20 cellular contexts compared by ENCODE assay signal in genomic region chr22:37732699-37733607, GRCh38. TPM values are rescaled to one million over a fixed set of nuclear protein-coding genes. Genes with fewer than 3 reads are reported as not detected.
DNase-seq lines count a peak whose midpoint lies in the region; ATAC-seq, FAIRE-seq and TF ChIP-seq lines count a peak whose summit lies in the region.
"Had no signal": no experiment of that assay in that cellular context is flagged by ENCODE, and none has a peak within 500 bp of the region (broad histone marks: within the 10 kb centered on the region; RNA-seq: fewer than 3 reads in every experiment).

No MANE protein-coding gene starts in this region.

- TF ChIP-seq EP300 in A549 (IDR thresholded peaks at IDR 0.05) = no peak
- no peak for TF ChIP-seq EP300 in HepG2 (IDR thresholded peaks at IDR 0.05; ENCODE audit: low read depth in 2 of 2, low read length in 2 of 2)
- no peak for TF ChIP-seq EP300 in HepG2 (CRISPR knock-in tag; IDR thresholded peaks at IDR 0.05; ENCODE audit: borderline replicate concordance)

- DNase-seq in A549 (ENCODE audit: low read depth in 1 of 2, low spot score in 1 of 2) (no peak), HepG2 (ENCODE audit: low spot score) (no peak), thyroid gland (no peak), NCI-H1436 treated with DMSO at 0.1 percent for 48 hours (lab: John Stamatoyannopoulos, UW) (no peak)
- no peak for DNase-seq in activated naive CD8-positive, alpha-beta T cell treated with anti-CD3 and anti-CD28 coated beads, Interleukin-2, amount 50 U/mL, for 24 hours
- DNase-seq: C1 segment of cervical spinal cord, DMS79 treated with DMSO at 0.1 percent for 48 hours, GM23248, MV-4-11, NCI-H1417, NCI-H187 treated with DMSO at 0.1 percent for 48 hours, NCI-H2227 treated with DMSO at 0.1 percent for 48 hours, NCI-H524 treated with DMSO at 0.1 percent for 48 hours, SIG-M5 had no signal

- H3K9me3 Mint-ChIP-seq in activated naive CD8-positive, alpha-beta T cell treated with anti-CD3 and anti-CD28 coated beads, Interleukin-2, amount 50 U/mL, for 24 hours = no peaks in the 10 kb centered on the region

- H3K36me3 ChIP-seq in HEK293 (ENCODE audit: control insufficient read depth in 2 of 2, insufficient read depth in 1 of 2, low read length in 2 of 2) = no peaks in the 10 kb centered on the region; a peak in 1 of 3 replicates
- no peaks in the 10 kb centered on the region for H3K36me3 ChIP-seq in HepG2 (replicated peaks in 1 of 2; ENCODE audit: control insufficient read depth in 1 of 2, insufficient read depth in 2 of 2, low read length in 2 of 2)
- no peaks in the 10 kb centered on the region for H3K36me3 ChIP-seq in neutrophil
- no peaks in the 10 kb centered on the region for H3K36me3 ChIP-seq in thyroid gland

- POLR2A ChIA-PET in A549 (lab: Yijun Ruan, JAX) = no interaction called here
- POLR2A ChIA-PET in HEK293 (lab: Yijun Ruan, JAX) = interaction anchor here (2.7 kb wide), 1 partner anchor 8 kb away, joined by 10 read pairs; no protein-coding TSS in a partner anchor
- POLR2A ChIA-PET in HepG2 (lab: Yijun Ruan, JAX) = interaction anchor here (0.6 to 2.9 kb wide), 7 partner anchors 10 to 378 kb away, joined by 3 to 24 read pairs (median 4); partner anchors contain the start of gene PDXP

- TF ChIP-seq RAD21 in A549 (conservative IDR thresholded peaks at IDR 0.05 in 1 of 2, IDR thresholded peaks at IDR 0.05 in 1 of 2) = no peak
- no peak for TF ChIP-seq RAD21 in HepG2 (CRISPR knock-in tag; IDR thresholded peaks at IDR 0.05)

- H3K4me1 ChIP-seq in A549 = peaks cover 24% of the 10 kb centered on the region
- no peaks in the 10 kb centered on the region for H3K4me1 ChIP-seq in HEK293 (ENCODE audit: control insufficient read depth, insufficient read depth, low read length)
- H3K4me1 ChIP-seq in HepG2 (ENCODE audit: insufficient read depth, low read length) = peaks cover 76% of the 10 kb centered on the region
- peaks cover 46 to 52% of the 10 kb centered on the region in 2 experiments for H3K4me1 ChIP-seq in neutrophil (ENCODE audit: control insufficient read depth in 1 of 2, insufficient read depth in 1 of 2, low read depth in 1 of 2, low read length in 1 of 2)
- peaks cover 0 to 18% of the 10 kb centered on the region in 2 donors for H3K4me1 ChIP-seq in thyroid gland

- H3K27ac ChIP-seq in A549 (peak overlapping the region; percentile 60 to 80; a peak in 5 of 6 replicates), HEK293 (ENCODE audit: extremely low read depth, low read depth, low read length) (no peak overlapping the region), HepG2 (ENCODE audit: extremely low read length, insufficient read depth, low read length) (peak overlapping the region; percentile 92), neutrophil (peak overlapping the region; percentile 81), thyroid gland (no peak overlapping the region)
- H3K27ac ChIP-seq: GM23248, RWPE1 had no signal

- peak overlapping the region; percentile 75 for H3K9ac ChIP-seq in HepG2 (ENCODE audit: insufficient read depth, low read depth, low read length)
- H3K9ac ChIP-seq: GM23248 had no signal

- WGBS in A549 (ENCODE audit: missing lambda C conversion rate) = 86% methylated on average over 12 of the region's 19 CpGs
- 44% methylated on average over 12 of the region's 19 CpGs for WGBS in HepG2 (ENCODE audit: low lambda C conversion rate)
- WGBS in thyroid gland, 2 donors = 82 to 83% methylated on average over 16 to 18 of the region's 19 CpGs

- H3K36me3 Mint-ChIP-seq in activated naive CD8-positive, alpha-beta T cell treated with anti-CD3 and anti-CD28 coated beads, Interleukin-2, amount 50 U/mL, for 24 hours (ENCODE audit: low read depth) = no peaks in the 10 kb centered on the region

- H2AFZ ChIP-seq in HepG2 (ENCODE audit: low read length) = no peak overlapping the region
- H2AFZ ChIP-seq: GM23248 had no signal

- in situ Hi-C loops in HepG2 (cut with HindIII; ENCODE audit: extremely low pct_ligation_motif_present, low pct_unique_long_range_greater_than_20kb) = no loop called here

- no peak overlapping the region for H3K27ac Mint-ChIP-seq in activated naive CD8-positive, alpha-beta T cell treated with anti-CD3 and anti-CD28 coated beads, Interleukin-2, amount 50 U/mL, for 24 hours

- TF ChIP-seq POLR2A in A549 (IDR thresholded peaks at IDR 0.05; ENCODE audit: low read length) (no peak), HepG2 (IDR thresholded peaks at IDR 0.05; ENCODE audit: insufficient read depth in 1 of 2, low read depth in 2 of 2, low read length in 2 of 2) (0 out of 4 replicates have a peak, but pooled peaks of 1 of the 2 experiments have one; percentile 19), thyroid gland (IDR thresholded peaks at IDR 0.05) (no peak)

- no peaks in the 10 kb centered on the region for H3K27me3 ChIP-seq in HepG2 (ENCODE audit: control insufficient read depth in 1 of 2, insufficient read depth in 2 of 2, low read length in 2 of 2)
- H3K27me3 ChIP-seq in neutrophil = no peaks in the 10 kb centered on the region
- H3K27me3 ChIP-seq in thyroid gland = no peaks in the 10 kb centered on the region

- H3K4me2 ChIP-seq in A549 (no peak overlapping the region), HepG2 (ENCODE audit: low read depth, low read length) (peak overlapping the region; percentile 86)

- H3K4me1 Mint-ChIP-seq in activated naive CD8-positive, alpha-beta T cell treated with anti-CD3 and anti-CD28 coated beads, Interleukin-2, amount 50 U/mL, for 24 hours = no peaks in the 10 kb centered on the region

- ATAC-seq in A549 = no peak
- ATAC-seq in HepG2 = no peak
- ATAC-seq in activated naive CD8-positive, alpha-beta T cell treated with anti-CD3 and anti-CD28 coated beads, Interleukin-2, amount 50 U/mL, for 24 hours = no peak
- ATAC-seq in GM21825 (IDR thresholded peaks at IDR 0.05; ENCODE audit: unreplicated experiment) = no peak
- ATAC-seq: SK-N-SH treated with all-trans-retinoic acid at 6 μM for 48 hours had no signal

- FAIRE-seq in A549 (lab: Jason Lieb, UNC) (no peak), HepG2 (lab: Jason Lieb, UNC) (no peak)
- FAIRE-seq: A204.1 had no signal

- CTCF ChIA-PET in A549 (lab: Yijun Ruan, JAX) = interaction anchor here (0.9 to 2.5 kb wide), 4 partner anchors 10 to 90 kb away, joined by 3 to 18 read pairs (median 5); no protein-coding TSS in a partner anchor
- CTCF ChIA-PET in HEK293 (lab: Yijun Ruan, JAX) = interaction anchor here (1.2 kb wide), 1 partner anchor 52 kb away, joined by 3 read pairs; no protein-coding TSS in a partner anchor
- CTCF ChIA-PET in HepG2 (lab: Yijun Ruan, JAX; ENCODE audit: low intra/inter-chr PET ratio, low total read pairs) = no interaction called here

- H3K4me3 ChIP-seq in A549 = no peak overlapping the region
- H3K4me3 ChIP-seq in HEK293 (ENCODE audit: low read depth, low read length) = no peak overlapping the region
- H3K4me3 ChIP-seq in HepG2 (replicated peaks in 1 of 3; ENCODE audit: insufficient read depth in 1 of 3, low read depth in 2 of 3, low read length in 3 of 3) = peak overlapping the region in 2 of 3 experiments; percentile 24 to 60; a peak in 2 of 6 replicates
- no peak overlapping the region for H3K4me3 ChIP-seq in neutrophil (ENCODE audit: low read depth in 1 of 2, low read length in 1 of 2)
- no peak overlapping the region for H3K4me3 ChIP-seq in thyroid gland (replicated peaks in 1 of 3)
- H3K4me3 ChIP-seq: GM23248 had no signal

- intact Hi-C loops in HepG2 (cut with micrococcal nuclease; ENCODE audit: unreplicated experiment) = no loop called here
- intact Hi-C loops in thyroid gland (cut with DNase I) = no loop called here

- H3K27me3 Mint-ChIP-seq in activated naive CD8-positive, alpha-beta T cell treated with anti-CD3 and anti-CD28 coated beads, Interleukin-2, amount 50 U/mL, for 24 hours = no peaks in the 10 kb centered on the region

- H3K79me2 ChIP-seq in HepG2 (ENCODE audit: insufficient read depth, low read length) = no peaks in the 10 kb centered on the region

- BruUV-seq in HepG2 (replicated peaks; lab: Mats Ljungman, UMichigan) = no TSS peak

- H4K20me1 ChIP-seq in HepG2 (ENCODE audit: insufficient read depth, low read length) = no peaks in the 10 kb centered on the region

- TF ChIP-seq CTCF in A549 (IDR thresholded peaks at IDR 0.05) (no peak), HEK293 (tag by site-specific recombination; IDR thresholded peaks at IDR 0.05) (no peak), HepG2 (CRISPR knock-in tag; IDR thresholded peaks at IDR 0.05) (peak; percentile 54), neutrophil (IDR thresholded peaks at IDR 0.05) (no peak), thyroid gland (IDR thresholded peaks at IDR 0.05) (no peak)

- H3K9me3 ChIP-seq in A549 (no peaks in the 10 kb centered on the region), HEK293 (ENCODE audit: control insufficient read depth, insufficient read depth, low read depth, low read length) (no peaks in the 10 kb centered on the region), HepG2 (ENCODE audit: low read length) (no peaks in the 10 kb centered on the region), neutrophil (no peaks in the 10 kb centered on the region), thyroid gland (no peaks in the 10 kb centered on the region)

- H3K4me3 Mint-ChIP-seq in activated naive CD8-positive, alpha-beta T cell treated with anti-CD3 and anti-CD28 coated beads, Interleukin-2, amount 50 U/mL, for 24 hours = no peak overlapping the region

RNA-seq across cellular contexts. Expression of gene TRIOBP, which starts 36.1 kb away (rescaled TPM):
- polyA plus RNA-seq in A549 (2011; rRNA removed) (15.7 and 32.6 TPM in 2 replicates), A549 (2017; fragmentation: RNase III; extraction: RNeasy Plus Mini Kit Qiagen cat#74134 plus additional on column Dnase treatment) (25.5 to 29.5 TPM (median 26.0 TPM) in 3 replicates), HepG2 (2011; rRNA removed) (6.1 and 10.1 TPM in 2 replicates)
- 28.2 and 37.4 TPM in 2 replicates for polyA plus RNA-seq in A549 (2012; cell fraction: cytosol; rRNA removed)
- 37.0 and 39.3 TPM in 2 replicates for polyA plus RNA-seq in A549 (2012; cell fraction: nucleus; rRNA removed)
- 44.4 and 50.0 TPM in 2 replicates for polyA minus RNA-seq in A549 (2011; rRNA and poly(A)+ RNA removed)
- total RNA-seq in HepG2 (2016; rRNA removed; fragmentation: Illumina TruSeq; extraction: Trizol) (11.3 and 15.4 TPM in 2 replicates), thyroid gland (100 to 1,000 TPM; 120 to 150 (median 140) TPM)
- 7.1 and 8.1 TPM in 2 replicates for total RNA-seq in HepG2 (2016; cell fraction: cytosol; rRNA removed; fragmentation: Illumina TruSeq; extraction: Trizol; ENCODE audit: low read depth)
- total RNA-seq in HepG2 (2016; cell fraction: insoluble cytoplasmic fraction; rRNA removed; fragmentation: Illumina TruSeq; extraction: Trizol) = 10.9 and 14.5 TPM in 2 replicates
- total RNA-seq in HepG2 (2016; cell fraction: membrane; rRNA removed; fragmentation: Illumina TruSeq; extraction: Trizol) = 15.0 and 16.4 TPM in 2 replicates
- total RNA-seq in HepG2 (2016; cell fraction: nucleus; rRNA removed; fragmentation: Illumina TruSeq; extraction: Trizol) = 12.3 and 18.6 TPM in 2 replicates
- polyA plus RNA-seq in HepG2 (2011; cell fraction: cytosol; rRNA removed) = 5.6 and 8.0 TPM in 2 replicates
- polyA plus RNA-seq in HepG2 (2011; cell fraction: nucleus; rRNA removed) = 19.7 and 19.9 TPM in 2 replicates
- polyA plus RNA-seq in HepG2 (2012) = 7.0 TPM in 2 replicates
- polyA plus RNA-seq in HepG2 (2016; cell fraction: cytosol; fragmentation: Illumina TruSeq; extraction: Trizol; ENCODE audit: low read depth) = 7.6 and 8.0 TPM in 2 replicates
- polyA plus RNA-seq in HepG2 (2016; cell fraction: insoluble cytoplasmic fraction; fragmentation: Illumina TruSeq; extraction: Trizol; ENCODE audit: low read depth) = 12.7 and 16.2 TPM in 2 replicates
- 12.7 and 14.1 TPM in 2 replicates for polyA plus RNA-seq in HepG2 (2016; cell fraction: membrane; fragmentation: Illumina TruSeq; extraction: Trizol; ENCODE audit: low read depth)
- 21.7 and 21.8 TPM in 2 replicates for polyA plus RNA-seq in HepG2 (2016; cell fraction: nucleus; fragmentation: Illumina TruSeq; extraction: Trizol; ENCODE audit: insufficient read depth, low read depth)
- 23.8 and 48.7 TPM in 2 replicates for polyA minus RNA-seq in HepG2 (2011; rRNA and poly(A)+ RNA removed; ENCODE audit: low replicate concordance)
- 4.7 and 7.0 TPM in 2 replicates for polyA minus RNA-seq in HepG2 (2011; cell fraction: cytosol; rRNA and poly(A)+ RNA removed)
- 13.6 and 16.2 TPM in 2 replicates for polyA minus RNA-seq in HepG2 (2011; cell fraction: nucleus; rRNA and poly(A)+ RNA removed)

RNA-seq across cellular contexts. Expression of gene NOL12, which starts 46.8 kb away (rescaled TPM):
- polyA plus RNA-seq in A549 (2011; rRNA removed) = 13.6 and 23.0 TPM in 2 replicates
- polyA plus RNA-seq in A549 (2012; cell fraction: cytosol; rRNA removed) = 44.5 and 48.9 TPM in 2 replicates
- polyA plus RNA-seq in A549 (2012; cell fraction: nucleus; rRNA removed) = 37.3 and 38.8 TPM in 2 replicates
- polyA plus RNA-seq in A549 (2017; fragmentation: RNase III; extraction: RNeasy Plus Mini Kit Qiagen cat#74134 plus additional on column Dnase treatment) = 34.5 to 39.3 TPM (median 37.3 TPM) in 3 replicates
- polyA minus RNA-seq in A549 (2011; rRNA and poly(A)+ RNA removed) = 8.0 and 10.8 TPM in 2 replicates
- total RNA-seq in HepG2 (2016; rRNA removed; fragmentation: Illumina TruSeq; extraction: Trizol) = 27.5 and 31.4 TPM in 2 replicates
- total RNA-seq in HepG2 (2016; cell fraction: cytosol; rRNA removed; fragmentation: Illumina TruSeq; extraction: Trizol; ENCODE audit: low read depth) = 16.8 and 19.1 TPM in 2 replicates
- 32.5 and 33.9 TPM in 2 replicates for total RNA-seq in HepG2 (2016; cell fraction: insoluble cytoplasmic fraction; rRNA removed; fragmentation: Illumina TruSeq; extraction: Trizol)
- total RNA-seq in HepG2 (2016; cell fraction: membrane; rRNA removed; fragmentation: Illumina TruSeq; extraction: Trizol) = 15.1 and 15.8 TPM in 2 replicates
- total RNA-seq in HepG2 (2016; cell fraction: nucleus; rRNA removed; fragmentation: Illumina TruSeq; extraction: Trizol) = 16.0 and 18.3 TPM in 2 replicates
- 11.8 and 14.3 TPM in 2 replicates for polyA plus RNA-seq in HepG2 (2011; rRNA removed)
- 10.6 and 13.4 TPM in 2 replicates for polyA plus RNA-seq in HepG2 (2011; cell fraction: cytosol; rRNA removed)
- 22.9 and 24.1 TPM in 2 replicates for polyA plus RNA-seq in HepG2 (2011; cell fraction: nucleus; rRNA removed)
- polyA plus RNA-seq in HepG2 (2012) = 7.3 and 8.5 TPM in 2 replicates
- polyA plus RNA-seq in HepG2 (2016; cell fraction: cytosol; fragmentation: Illumina TruSeq; extraction: Trizol; ENCODE audit: low read depth) = 11.0 and 12.6 TPM in 2 replicates
- 33.1 and 34.7 TPM in 2 replicates for polyA plus RNA-seq in HepG2 (2016; cell fraction: insoluble cytoplasmic fraction; fragmentation: Illumina TruSeq; extraction: Trizol; ENCODE audit: low read depth)
- 11.4 and 13.2 TPM in 2 replicates for polyA plus RNA-seq in HepG2 (2016; cell fraction: membrane; fragmentation: Illumina TruSeq; extraction: Trizol; ENCODE audit: low read depth)
- polyA plus RNA-seq in HepG2 (2016; cell fraction: nucleus; fragmentation: Illumina TruSeq; extraction: Trizol; ENCODE audit: insufficient read depth, low read depth) = 32.5 and 32.7 TPM in 2 replicates
- 17.5 and 18.0 TPM in 2 replicates for polyA minus RNA-seq in HepG2 (2011; rRNA and poly(A)+ RNA removed; ENCODE audit: low replicate concordance)
- 6.7 and 8.4 TPM in 2 replicates for polyA minus RNA-seq in HepG2 (2011; cell fraction: cytosol; rRNA and poly(A)+ RNA removed)
- polyA minus RNA-seq in HepG2 (2011; cell fraction: nucleus; rRNA and poly(A)+ RNA removed) = 18.2 and 19.4 TPM in 2 replicates
- 10 to 100 TPM; 18.7 to 52.6 (median 47.6) TPM for total RNA-seq in thyroid gland

RNA-seq across cellular contexts. Expression of gene LGALS1, which starts 57.5 kb away (rescaled TPM):
- 584 and 723 TPM in 2 replicates for polyA plus RNA-seq in A549 (2011; rRNA removed)
- 3,234 and 3,497 TPM in 2 replicates for polyA plus RNA-seq in A549 (2012; cell fraction: cytosol; rRNA removed)
- polyA plus RNA-seq in A549 (2012; cell fraction: nucleus; rRNA removed) = 2,197 and 2,541 TPM in 2 replicates
- polyA plus RNA-seq in A549 (2017; fragmentation: RNase III; extraction: RNeasy Plus Mini Kit Qiagen cat#74134 plus additional on column Dnase treatment) = 1,477 to 1,633 TPM (median 1,616 TPM) in 3 replicates
- 417 and 457 TPM in 2 replicates for polyA minus RNA-seq in A549 (2011; rRNA and poly(A)+ RNA removed)
- total RNA-seq in HepG2 (2016; rRNA removed; fragmentation: Illumina TruSeq; extraction: Trizol) = 103 and 124 TPM in 2 replicates
- total RNA-seq in HepG2 (2016; cell fraction: cytosol; rRNA removed; fragmentation: Illumina TruSeq; extraction: Trizol; ENCODE audit: low read depth) = 57.9 and 62.2 TPM in 2 replicates
- 112 and 139 TPM in 2 replicates for total RNA-seq in HepG2 (2016; cell fraction: insoluble cytoplasmic fraction; rRNA removed; fragmentation: Illumina TruSeq; extraction: Trizol)
- 82.6 and 91.4 TPM in 2 replicates for total RNA-seq in HepG2 (2016; cell fraction: membrane; rRNA removed; fragmentation: Illumina TruSeq; extraction: Trizol)
- 41.9 and 43.3 TPM in 2 replicates for total RNA-seq in HepG2 (2016; cell fraction: nucleus; rRNA removed; fragmentation: Illumina TruSeq; extraction: Trizol)
- polyA plus RNA-seq in HepG2 (2011; rRNA removed) = 858 and 969 TPM in 2 replicates
- 832 and 1,201 TPM in 2 replicates for polyA plus RNA-seq in HepG2 (2011; cell fraction: cytosol; rRNA removed)
- polyA plus RNA-seq in HepG2 (2011; cell fraction: nucleus; rRNA removed) = 345 and 371 TPM in 2 replicates
- 159 and 278 TPM in 2 replicates for polyA plus RNA-seq in HepG2 (2012)
- 67.7 and 71.5 TPM in 2 replicates for polyA plus RNA-seq in HepG2 (2016; cell fraction: cytosol; fragmentation: Illumina TruSeq; extraction: Trizol; ENCODE audit: low read depth)
- 127 and 134 TPM in 2 replicates for polyA plus RNA-seq in HepG2 (2016; cell fraction: insoluble cytoplasmic fraction; fragmentation: Illumina TruSeq; extraction: Trizol; ENCODE audit: low read depth)
- 86.0 and 88.7 TPM in 2 replicates for polyA plus RNA-seq in HepG2 (2016; cell fraction: membrane; fragmentation: Illumina TruSeq; extraction: Trizol; ENCODE audit: low read depth)
- polyA plus RNA-seq in HepG2 (2016; cell fraction: nucleus; fragmentation: Illumina TruSeq; extraction: Trizol; ENCODE audit: insufficient read depth, low read depth) = 73.5 and 82.4 TPM in 2 replicates
- polyA minus RNA-seq in HepG2 (2011; rRNA and poly(A)+ RNA removed; ENCODE audit: low replicate concordance) = 698 and 901 TPM in 2 replicates
- 108 and 111 TPM in 2 replicates for polyA minus RNA-seq in HepG2 (2011; cell fraction: cytosol; rRNA and poly(A)+ RNA removed)
- 36.1 and 40.8 TPM in 2 replicates for polyA minus RNA-seq in HepG2 (2011; cell fraction: nucleus; rRNA and poly(A)+ RNA removed)
- 100 to 1,000 TPM; 146 to 212 (median 188) TPM for total RNA-seq in thyroid gland

Comparison
In these comparisons a context has a peak if more than half of its experiments do, and no peak if none do; other contexts are left out.
1. H3K27ac ChIP-seq: peak in A549 (2 of 2), HepG2 (single experiment) and neutrophil (single experiment); none in HEK293 (single experiment) and thyroid gland (0 of 3).
2. H3K4me3 ChIP-seq: peak in HepG2 (2 of 3); none in A549 (single experiment), HEK293 (single experiment), neutrophil (0 of 2) and thyroid gland (0 of 3).